In genomic region chr5:36723921-36724320, GRCh38 we compare ENCODE assay signal across 8 cellular contexts.
DNase-seq lines count a peak whose midpoint lies in the region; ATAC-seq and TF ChIP-seq lines count a peak whose summit lies in the region.
"Had no signal": no experiment of that assay in that cellular context is flagged by ENCODE, and none has a peak within 500 bp of the region (broad histone marks: within the 10 kb centered on the region; RNA-seq: fewer than 3 reads in every experiment).

No MANE protein-coding gene starts in this region.

- DNase-seq in natural killer cell (no peak), foreskin fibroblast (no peak), prostate gland (ENCODE audit: low spot score) (no peak), sigmoid colon (no peak)
- DNase-seq: kidney glomerular epithelial cell had no signal

- no peak for TF ChIP-seq EP300 in sigmoid colon (IDR thresholded peaks at IDR 0.05)

- no peaks in the 10 kb centered on the region for H3K9me2 ChIP-seq in Loucy (replicated peaks; ENCODE audit: low read depth, low read length)

- H3K9ac ChIP-seq in Loucy (ENCODE audit: low read depth, low read length, poor library complexity, severe bottlenecking), result peak overlapping the region; percentile 83

- peaks cover 46% of the 10 kb centered on the region for H3K4me1 ChIP-seq in Loucy (ENCODE audit: insufficient read depth, low read length, poor library complexity, severe bottlenecking)
- H3K4me1 ChIP-seq in prostate gland (replicated peaks), result no peaks in the 10 kb centered on the region
- peaks cover 0 to 1% (median 0%) of the 10 kb centered on the region in 4 donors for H3K4me1 ChIP-seq in sigmoid colon

- 84% methylated on average over 3 of the region's 3 CpGs for WGBS in prostate gland
- 53 to 88% methylated on average over 3 of the region's 3 CpGs for WGBS in sigmoid colon, 2 donors

- H3K4me3 ChIP-seq in Loucy (ENCODE audit: low read length, poor library complexity, severe bottlenecking) (peak overlapping the region; percentile 76), foreskin fibroblast (ENCODE audit: low read depth in 1 of 2, low read length in 2 of 2) (no peak overlapping the region), prostate gland (no peak overlapping the region), sigmoid colon (no peak overlapping the region)

- H4K20me1 ChIP-seq in Loucy (ENCODE audit: insufficient read depth, low read length, poor library complexity, severe bottlenecking), result no peaks in the 10 kb centered on the region

- no peak overlapping the region for H2AFZ ChIP-seq in Loucy (ENCODE audit: low read length)

- peaks cover 48% of the 10 kb centered on the region for H3K79me2 ChIP-seq in Loucy (ENCODE audit: insufficient read depth, low read length)

- H3K4me2 ChIP-seq in Loucy (ENCODE audit: low read depth, low read length, poor library complexity, severe bottlenecking), result peak overlapping the region; percentile 93

- H3K27ac Mint-ChIP-seq in natural killer cell, result peak overlapping the region; percentile 82 to 90

- peaks cover 40 to 41% of the 10 kb centered on the region in 2 donors for H3K4me1 Mint-ChIP-seq in natural killer cell

- intact Hi-C loops in natural killer cell (cut with micrococcal nuclease) (no loop called here), prostate gland (cut with DNase I) (no loop called here), sigmoid colon (cut with DNase I) (no loop called here)

- H3F3A ChIP-seq in Loucy (ENCODE audit: low read depth), result no peaks in the 10 kb centered on the region

- H3K27me3 ChIP-seq in Loucy (ENCODE audit: insufficient read depth, low read length, poor library complexity, severe bottlenecking), result no peaks in the 10 kb centered on the region
- no peaks in the 10 kb centered on the region for H3K27me3 ChIP-seq in prostate gland (replicated peaks; ENCODE audit: insufficient read depth)
- no peaks in the 10 kb centered on the region for H3K27me3 ChIP-seq in sigmoid colon

- H3K27me3 Mint-ChIP-seq in natural killer cell (ENCODE audit: low read depth in 2 of 2), result no peaks in the 10 kb centered on the region

- no peaks in the 10 kb centered on the region for H3K36me3 Mint-ChIP-seq in natural killer cell

- no peaks in the 10 kb centered on the region for H3K36me3 ChIP-seq in Loucy (ENCODE audit: insufficient read depth, low read length)
- no peaks in the 10 kb centered on the region for H3K36me3 ChIP-seq in prostate gland
- no peaks in the 10 kb centered on the region for H3K36me3 ChIP-seq in sigmoid colon

- TF ChIP-seq CTCF in Loucy (conservative IDR thresholded peaks at IDR 0.05; ENCODE audit: low read length) (no peak), natural killer cell (IDR thresholded peaks at IDR 0.05) (no peak), foreskin fibroblast (IDR thresholded peaks at IDR 0.05; ENCODE audit: low read depth, low read length) (no peak), prostate gland (IDR thresholded peaks at IDR 0.05) (no peak), sigmoid colon (IDR thresholded peaks at IDR 0.05) (no peak)

- TF ChIP-seq POLR2A in prostate gland (IDR thresholded peaks at IDR 0.05) (no peak), sigmoid colon (IDR thresholded peaks at IDR 0.05) (no peak)

- no peaks in the 10 kb centered on the region for H3K9me3 Mint-ChIP-seq in natural killer cell

- peak overlapping the region; percentile 89 for H3K4me3 Mint-ChIP-seq in natural killer cell

- H3K9me3 ChIP-seq in Loucy (ENCODE audit: insufficient read depth, low read depth, low read length) (no peaks in the 10 kb centered on the region), prostate gland (no peaks in the 10 kb centered on the region), sigmoid colon (no peaks in the 10 kb centered on the region)

- ATAC-seq in GM18870 (IDR thresholded peaks at IDR 0.05; ENCODE audit: unreplicated experiment) (peak; percentile 45), GM21723 (IDR thresholded peaks at IDR 0.05; ENCODE audit: unreplicated experiment) (peak; percentile 51), natural killer cell (no peak)

- no peak overlapping the region for H3K27ac ChIP-seq in prostate gland
- no peak overlapping the region for H3K27ac ChIP-seq in sigmoid colon

Comparison
In these comparisons a context has a peak if more than half of its experiments do, and no peak if none do; other contexts are left out.
1. ATAC-seq: peak in GM18870 (single experiment) and GM21723 (single experiment); none in natural killer cell (0 of 3).